Comparison of ENCODE assay signal across 27 cellular contexts in genomic region chr16:86557587-86557986, GRCh38. TPM values are rescaled to one million over a fixed set of nuclear protein-coding genes. Genes with fewer than 3 reads are reported as not detected.
"Had no signal": no experiment of that assay in that cellular context is flagged by ENCODE, and none has a peak within 500 bp of the region (broad histone marks: within the 10 kb centered on the region; RNA-seq: fewer than 3 reads in every experiment).

No MANE protein-coding gene starts in this region.

- H3K36me3 ChIP-seq: left ventricle myocardium inferior, ovary, right atrium auricular region, right lobe of liver, uterus had no signal

- H3K36me3 Mint-ChIP-seq: mesothelial cell of epicardium, naive B cell, type B pancreatic cell had no signal

- DNase-seq: islet precursor cell; left ventricle myocardium inferior; mesendoderm; naive B cell; ovary; right lobe of liver; stimulated activated CD4-positive, alpha-beta T cell treated with anti-CD3 and anti-CD28 coated beads, Interleukin-12 subunit alpha, Interleukin-12 subunit beta, amount 100 ng/mL, for 4 hours; stimulated activated CD4-positive, alpha-beta T cell treated with anti-CD3 and anti-CD28 coated beads, Interleukin-15, amount 100 ng/mL, for 24 hours; stimulated activated CD4-positive, alpha-beta T cell treated with anti-CD3 and anti-CD28 coated beads, Interleukin-2, amount 100 ng/mL, for 24 hours; stimulated activated CD4-positive, alpha-beta T cell treated with anti-CD3 and anti-CD28 coated beads, Interleukin-4, amount 100 ng/mL, for 1 hour; stimulated activated naive B cell treated with anti-CD40 and anti-IgM and Interleukin-4, amounts not matched to agents 10 μg/mL and 1 μg/mL and 100 μg/mL, for 72 hours; stimulated activated naive CD8-positive, alpha-beta T cell treated with anti-CD3 and anti-CD28 coated beads, Interleukin-15, Interleukin-2, amounts not matched to agents 100 U/mL and 50 U/mL, for 24 hours; stomach; uterus had no signal

- H3K27ac ChIP-seq: hepatocyte, left ventricle myocardium inferior, ovary, right atrium auricular region, right lobe of liver, skin epidermis, tibial nerve, uterus had no signal

- H2AFZ ChIP-seq: hepatocyte had no signal

- H3K9me3 Mint-ChIP-seq: mesothelial cell of epicardium; naive B cell; natural killer cell treated with Interleukin-12 subunit alpha and Interleukin-12 subunit beta and Interleukin-15 and Interleukin-18, amount 100 ng/mL, for 72 hours; stimulated activated naive B cell treated with anti-CD40 and anti-IgM and Interleukin-4, amounts not matched to agents 10 μg/mL and 1 μg/mL and 100 μg/mL, for 72 hours; type B pancreatic cell had no signal

- H3K27me3 ChIP-seq: hepatocyte, ovary, right atrium auricular region, right lobe of liver, uterus had no signal

- H3K4me2 ChIP-seq: hepatocyte had no signal

- H3K4me1 ChIP-seq: uterus had no signal

- H3K4me3 Mint-ChIP-seq: mesothelial cell of epicardium; natural killer cell treated with Interleukin-12 subunit alpha and Interleukin-12 subunit beta and Interleukin-15 and Interleukin-18, amount 100 ng/mL, for 72 hours; stimulated activated naive B cell treated with anti-CD40 and anti-IgM and Interleukin-4, amounts not matched to agents 10 μg/mL and 1 μg/mL and 100 μg/mL, for 72 hours; type B pancreatic cell had no signal

- H3K27ac Mint-ChIP-seq: mesothelial cell of epicardium; naive B cell; natural killer cell treated with Interleukin-12 subunit alpha and Interleukin-12 subunit beta and Interleukin-15 and Interleukin-18, amount 100 ng/mL, for 72 hours; progenitor cell of endocrine pancreas; stimulated activated naive B cell treated with anti-CD40 and anti-IgM and Interleukin-4, amounts not matched to agents 10 μg/mL and 1 μg/mL and 100 μg/mL, for 72 hours; type B pancreatic cell had no signal

- ATAC-seq: natural killer cell treated with Interleukin-12 subunit alpha and Interleukin-12 subunit beta and Interleukin-15 and Interleukin-18, amount 100 ng/mL, for 72 hours; right lobe of liver; stimulated activated naive B cell treated with anti-CD40 and anti-IgM and Interleukin-4, amounts not matched to agents 10 μg/mL and 1 μg/mL and 100 μg/mL, for 72 hours; stimulated activated naive CD8-positive, alpha-beta T cell treated with anti-CD3 and anti-CD28 coated beads, Interleukin-15, Interleukin-2, amounts not matched to agents 100 U/mL and 50 U/mL, for 24 hours had no signal

- H3K4me3 ChIP-seq: hepatocyte, left ventricle myocardium inferior, lung, ovary, right atrium auricular region, right lobe of liver, skin epidermis, stomach, tibial nerve, uterus had no signal

- H3K9me3 ChIP-seq: left ventricle myocardium inferior, ovary, right atrium auricular region, right lobe of liver, stomach, tibial nerve, uterus had no signal

RNA-seq across cellular contexts. Expression of gene FOXC2, which starts 9.0 kb away (rescaled TPM):
- total RNA-seq: hepatocyte; mononuclear cell; natural killer cell treated with Interleukin-12 subunit alpha and Interleukin-12 subunit beta and Interleukin-15 and Interleukin-18, amount 100 ng/mL, for 72 hours; progenitor cell of endocrine pancreas had no signal
- polyA plus RNA-seq: neural cell had no signal

RNA-seq across cellular contexts. Expression of gene FOXL1, which starts 20.8 kb away (rescaled TPM):
- total RNA-seq: mononuclear cell; natural killer cell treated with Interleukin-12 subunit alpha and Interleukin-12 subunit beta and Interleukin-15 and Interleukin-18, amount 100 ng/mL, for 72 hours; progenitor cell of endocrine pancreas had no signal

RNA-seq across cellular contexts. Expression of gene FOXF1, which starts 47.3 kb away (rescaled TPM):
- total RNA-seq: kidney epithelial cell; natural killer cell treated with Interleukin-12 subunit alpha and Interleukin-12 subunit beta and Interleukin-15 and Interleukin-18, amount 100 ng/mL, for 72 hours; progenitor cell of endocrine pancreas; renal cortical epithelial cell had no signal
- polyA plus RNA-seq: neural cell had no signal
